In genomic region chr3:183634707-183635106, GRCh38 we compare ENCODE assay signal across 1 cellular context.
TF ChIP-seq lines count a peak whose summit lies in the region.

No MANE protein-coding gene starts in this region.

TF ChIP-seq in IMR-90, 13 proteins besides CTCF, POLR2A, EP300 and RAD21 (continued from another document):
- TF ChIP-seq, protein P1, sequence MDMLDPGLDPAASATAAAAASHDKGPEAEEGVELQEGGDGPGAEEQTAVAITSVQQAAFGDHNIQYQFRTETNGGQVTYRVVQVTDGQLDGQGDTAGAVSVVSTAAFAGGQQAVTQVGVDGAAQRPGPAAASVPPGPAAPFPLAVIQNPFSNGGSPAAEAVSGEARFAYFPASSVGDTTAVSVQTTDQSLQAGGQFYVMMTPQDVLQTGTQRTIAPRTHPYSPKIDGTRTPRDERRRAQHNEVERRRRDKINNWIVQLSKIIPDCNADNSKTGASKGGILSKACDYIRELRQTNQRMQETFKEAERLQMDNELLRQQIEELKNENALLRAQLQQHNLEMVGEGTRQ (IDR thresholded peaks at IDR 0.05; ENCODE audit: low read depth, low read length): no peak
- TF ChIP-seq RFX5 (IDR thresholded peaks at IDR 0.05; ENCODE audit: low read depth, low read length): no peak
- TF ChIP-seq FOS (IDR thresholded peaks at IDR 0.05; ENCODE audit: low read depth, low read length): no peak
- no peak for TF ChIP-seq SMC3 (IDR thresholded peaks at IDR 0.05; ENCODE audit: low read depth, low read length)
- TF ChIP-seq NFE2L2 (IDR thresholded peaks at IDR 0.05; ENCODE audit: low read depth, low read length): no peak
- no peak for TF ChIP-seq MXI1 (IDR thresholded peaks at IDR 0.05; ENCODE audit: borderline replicate concordance, low read depth, low read length)
- no peak for TF ChIP-seq RCOR1 (IDR thresholded peaks at IDR 0.05; ENCODE audit: insufficient replicate concordance, low read length)
- TF ChIP-seq, protein P2, sequence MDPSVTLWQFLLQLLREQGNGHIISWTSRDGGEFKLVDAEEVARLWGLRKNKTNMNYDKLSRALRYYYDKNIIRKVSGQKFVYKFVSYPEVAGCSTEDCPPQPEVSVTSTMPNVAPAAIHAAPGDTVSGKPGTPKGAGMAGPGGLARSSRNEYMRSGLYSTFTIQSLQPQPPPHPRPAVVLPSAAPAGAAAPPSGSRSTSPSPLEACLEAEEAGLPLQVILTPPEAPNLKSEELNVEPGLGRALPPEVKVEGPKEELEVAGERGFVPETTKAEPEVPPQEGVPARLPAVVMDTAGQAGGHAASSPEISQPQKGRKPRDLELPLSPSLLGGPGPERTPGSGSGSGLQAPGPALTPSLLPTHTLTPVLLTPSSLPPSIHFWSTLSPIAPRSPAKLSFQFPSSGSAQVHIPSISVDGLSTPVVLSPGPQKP (IDR thresholded peaks at IDR 0.05; ENCODE audit: borderline replicate concordance, low read depth, low read length): no peak
- no peak for TF ChIP-seq BHLHE40 (IDR thresholded peaks at IDR 0.05; ENCODE audit: low read depth, low read length)
- no peak for TF ChIP-seq CHD1 (IDR thresholded peaks at IDR 0.05; ENCODE audit: low read depth, low read length)
